Comparison of ENCODE assay signal across 19 cellular contexts in genomic region chr6:90896165-90896549, GRCh38.
"Had no signal": no experiment of that assay in that cellular context is flagged by ENCODE, and none has a peak within 500 bp of the region (broad histone marks: within the 10 kb centered on the region; RNA-seq: fewer than 3 reads in every experiment).

No MANE protein-coding gene starts in this region.

- H3K36me3 ChIP-seq: gastrocnemius medialis, heart left ventricle, ovary, thyroid gland, uterus, WERI-Rb-1 had no signal

- H3K9me3 Mint-ChIP-seq: activated CD4-positive, alpha-beta memory T cell treated with anti-CD3 and anti-CD28 coated beads, Interleukin-2, amount 10 ng/mL, durations not matched to agents 7 days and 5 days; activated naive CD8-positive, alpha-beta T cell treated with anti-CD3 and anti-CD28 coated beads, Interleukin-2, amount 10 ng/mL, durations not matched to agents 7 days and 5 days; activated T-cell treated with anti-CD3 and anti-CD28 coated beads, Interleukin-2, amount 50 U/mL, for 72 hours; stimulated activated effector memory CD8-positive, alpha-beta T cell treated with anti-CD3 and anti-CD28 coated beads, Interleukin-12 subunit alpha, Interleukin-12 subunit beta, amount 100 ng/mL, for 72 hours had no signal

- ATAC-seq: activated CD4-positive, alpha-beta T cell treated with anti-CD3 and anti-CD28 coated beads for 36 hours; activated T-cell treated with anti-CD3 and anti-CD28 coated beads, Interleukin-2, amount 50 U/mL, for 72 hours; gastrocnemius medialis; heart left ventricle; left colon; stimulated activated effector memory CD8-positive, alpha-beta T cell treated with anti-CD3 and anti-CD28 coated beads, Interleukin-12 subunit alpha, Interleukin-12 subunit beta, amount 100 ng/mL, for 72 hours; T-helper 17 cell had no signal

- H3K4me1 Mint-ChIP-seq: activated CD4-positive, alpha-beta memory T cell treated with anti-CD3 and anti-CD28 coated beads, Interleukin-2, amount 10 ng/mL, durations not matched to agents 7 days and 5 days; activated CD4-positive, alpha-beta T cell treated with anti-CD3 and anti-CD28 coated beads for 36 hours; activated naive CD8-positive, alpha-beta T cell treated with anti-CD3 and anti-CD28 coated beads, Interleukin-2, amount 10 ng/mL, durations not matched to agents 7 days and 5 days; immature natural killer cell; stimulated activated effector memory CD8-positive, alpha-beta T cell treated with anti-CD3 and anti-CD28 coated beads, Interleukin-12 subunit alpha, Interleukin-12 subunit beta, amount 100 ng/mL, for 72 hours; T-helper 17 cell had no signal

- H3K4me3 Mint-ChIP-seq: activated CD4-positive, alpha-beta memory T cell treated with anti-CD3 and anti-CD28 coated beads, Interleukin-2, amount 10 ng/mL, durations not matched to agents 7 days and 5 days; activated CD4-positive, alpha-beta T cell treated with anti-CD3 and anti-CD28 coated beads for 36 hours; activated naive CD8-positive, alpha-beta T cell treated with anti-CD3 and anti-CD28 coated beads, Interleukin-2, amount 10 ng/mL, durations not matched to agents 7 days and 5 days; activated T-cell treated with anti-CD3 and anti-CD28 coated beads, Interleukin-2, amount 50 U/mL, for 72 hours; immature natural killer cell; stimulated activated effector memory CD8-positive, alpha-beta T cell treated with anti-CD3 and anti-CD28 coated beads, Interleukin-12 subunit alpha, Interleukin-12 subunit beta, amount 100 ng/mL, for 72 hours; T-helper 17 cell had no signal

- DNase-seq: activated CD4-positive, alpha-beta memory T cell treated with anti-CD3 and anti-CD28 coated beads, Interleukin-2, amount 10 ng/mL, durations not matched to agents 7 days and 5 days; activated CD4-positive, alpha-beta T cell treated with anti-CD3 and anti-CD28 coated beads for 36 hours; activated gamma-delta T cell treated with Interleukin-2 at 50 U/mL for 16 hours; activated naive CD8-positive, alpha-beta T cell treated with anti-CD3 and anti-CD28 coated beads, Interleukin-2, amount 10 ng/mL, durations not matched to agents 7 days and 5 days; activated T-cell treated with anti-CD3 and anti-CD28 coated beads, Interleukin-2, amount 50 U/mL, for 72 hours; dorsolateral prefrontal cortex; erythroblast; gastrocnemius medialis; heart left ventricle; immature natural killer cell; left colon; midbrain; ovary; T-helper 17 cell; thyroid gland; uterus; WERI-Rb-1 had no signal

- H3K27ac ChIP-seq: dorsolateral prefrontal cortex, gastrocnemius medialis, heart left ventricle, ovary, thyroid gland, uterus, WERI-Rb-1 had no signal

- H3K27ac Mint-ChIP-seq: activated CD4-positive, alpha-beta memory T cell treated with anti-CD3 and anti-CD28 coated beads, Interleukin-2, amount 10 ng/mL, durations not matched to agents 7 days and 5 days; activated CD4-positive, alpha-beta T cell treated with anti-CD3 and anti-CD28 coated beads for 36 hours; activated naive CD8-positive, alpha-beta T cell treated with anti-CD3 and anti-CD28 coated beads, Interleukin-2, amount 10 ng/mL, durations not matched to agents 7 days and 5 days; activated T-cell treated with anti-CD3 and anti-CD28 coated beads, Interleukin-2, amount 50 U/mL, for 72 hours; immature natural killer cell; stimulated activated effector memory CD8-positive, alpha-beta T cell treated with anti-CD3 and anti-CD28 coated beads, Interleukin-12 subunit alpha, Interleukin-12 subunit beta, amount 100 ng/mL, for 72 hours; T-helper 17 cell had no signal

- H3K9me3 ChIP-seq: gastrocnemius medialis, heart left ventricle, ovary, thyroid gland, uterus had no signal

- H3K4me1 ChIP-seq: gastrocnemius medialis, thyroid gland, uterus had no signal

- H3K4me3 ChIP-seq: dorsolateral prefrontal cortex, gastrocnemius medialis, heart left ventricle, lung, ovary, thyroid gland, uterus had no signal

- H3K27me3 ChIP-seq: gastrocnemius medialis, ovary, thyroid gland, uterus had no signal

- H3K36me3 Mint-ChIP-seq: activated naive CD8-positive, alpha-beta T cell treated with anti-CD3 and anti-CD28 coated beads, Interleukin-2, amount 10 ng/mL, durations not matched to agents 7 days and 5 days; immature natural killer cell; stimulated activated effector memory CD8-positive, alpha-beta T cell treated with anti-CD3 and anti-CD28 coated beads, Interleukin-12 subunit alpha, Interleukin-12 subunit beta, amount 100 ng/mL, for 72 hours had no signal
